In genomic region chr1:8862528-8862927, GRCh38 we compare ENCODE assay signal across 8 cellular contexts. TPM values are rescaled to one million over a fixed set of nuclear protein-coding genes. Genes with fewer than 3 reads are reported as not detected.
DNase-seq lines count a peak whose midpoint lies in the region; ATAC-seq and TF ChIP-seq lines count a peak whose summit lies in the region.

No MANE protein-coding gene starts in this region.

- DNase-seq in NCI-H82 (lab: John Stamatoyannopoulos, UW), result peak; percentile 80
- no peak for DNase-seq in NCI-H82 treated with DMSO at 0.1 percent for 48 hours (lab: John Stamatoyannopoulos, UW; ENCODE audit: unreplicated experiment)
- peak; percentile 55 for DNase-seq in OCI-M1 (lab: John Stamatoyannopoulos, UW)
- no peak for DNase-seq in ascending aorta (ENCODE audit: low spot score in 2 of 2)
- DNase-seq in mesendoderm, result peak; percentile 81
- no peak for DNase-seq in MV-4-11 (lab: John Stamatoyannopoulos, UW)
- DNase-seq in caudate nucleus (lab: John Stamatoyannopoulos, UW), result no peak

- WGBS in mesendoderm (ENCODE audit: extremely low coverage, insufficient coverage, low lambda C conversion rate), result no CpG with 5 or more reads among the region's 4 CpGs

- H3K79me2 ChIP-seq in mesendoderm (ENCODE audit: control insufficient read depth, insufficient read depth, low read length), result no peaks in the 10 kb centered on the region

- no peak overlapping the region for H2AK5ac ChIP-seq in mesendoderm (ENCODE audit: low read length)

- H3K79me1 ChIP-seq in mesendoderm (ENCODE audit: low read length), result peaks cover 17% of the 10 kb centered on the region

- no peak for ATAC-seq in GM21360 (IDR thresholded peaks at IDR 0.05; ENCODE audit: unreplicated experiment)

- H3K4me3 ChIP-seq in ascending aorta (no peak overlapping the region), mesendoderm (ENCODE audit: low read length) (no peak overlapping the region)

- no peak overlapping the region for H3K4me2 ChIP-seq in mesendoderm (ENCODE audit: low read length)

- intact Hi-C loops in ascending aorta (cut with DNase I), result no loop called here

- no peak overlapping the region for H2BK15ac ChIP-seq in mesendoderm (replicated peaks; ENCODE audit: low read depth)

- H3K4ac ChIP-seq in mesendoderm (ENCODE audit: low read depth, low read length), result no peak overlapping the region

- no peak overlapping the region for H2BK120ac ChIP-seq in mesendoderm (ENCODE audit: low read depth, low read length)

- peak in 2 of 3 experiments; percentile 21 to 43 for TF ChIP-seq CTCF in ascending aorta (IDR thresholded peaks at IDR 0.05)

- no peak overlapping the region for H3K18ac ChIP-seq in mesendoderm (ENCODE audit: low read length)

- H3K36me3 ChIP-seq in ascending aorta, result peaks cover 82 to 95% of the 10 kb centered on the region in 2 donors
- peaks cover 65% of the 10 kb centered on the region for H3K36me3 ChIP-seq in mesendoderm (ENCODE audit: control insufficient read depth, insufficient read depth, low read length)

- no peak overlapping the region for H2BK5ac ChIP-seq in mesendoderm (ENCODE audit: low read length)

- H3K56ac ChIP-seq in mesendoderm (ENCODE audit: low read length), result no peak overlapping the region

- no peaks in the 10 kb centered on the region for H3K9me3 ChIP-seq in ascending aorta

- H4K8ac ChIP-seq in mesendoderm (ENCODE audit: low read depth, low read length), result no peak overlapping the region

- no peak overlapping the region for H3K9ac ChIP-seq in mesendoderm (ENCODE audit: low read length)

- H3K4me1 ChIP-seq in ascending aorta (peaks cover 6 to 20% of the 10 kb centered on the region in 2 donors), mesendoderm (ENCODE audit: control insufficient read depth, low read depth, low read length) (no peaks in the 10 kb centered on the region)

- no peaks in the 10 kb centered on the region for H3K27me3 ChIP-seq in ascending aorta
- no peaks in the 10 kb centered on the region for H3K27me3 ChIP-seq in mesendoderm (ENCODE audit: insufficient read depth, low read length, poor library complexity)

- peak overlapping the region in 1 of 2 donors; percentile 19 for H3K27ac ChIP-seq in ascending aorta
- H3K27ac ChIP-seq in mesendoderm (ENCODE audit: low read depth, low read length), result no peak overlapping the region
- H3K27ac ChIP-seq in caudate nucleus (ENCODE audit: low read depth, low read length), result no peak overlapping the region

- no peak overlapping the region for H3K23ac ChIP-seq in mesendoderm (ENCODE audit: low read length)

- H4K5ac ChIP-seq in mesendoderm (ENCODE audit: low read length), result no peak overlapping the region

RNA-seq across cellular contexts. Expression of gene ENO1, which starts 16.0 kb away (rescaled TPM):
- 637 TPM for total RNA-seq in ascending aorta
- polyA plus RNA-seq in mesendoderm (2013, experiment 1 of 2), result 1,324 TPM
- polyA plus RNA-seq in mesendoderm (2013, experiment 2 of 2), result 1,329 TPM

RNA-seq across cellular contexts. Expression of gene RERE, which starts 45.1 kb away (rescaled TPM):
- total RNA-seq in ascending aorta, result 64.6 TPM
- polyA plus RNA-seq in mesendoderm (2013, experiment 1 of 2), result 55.4 TPM
- 60.2 TPM for polyA plus RNA-seq in mesendoderm (2013, experiment 2 of 2)

Comparison
In these comparisons a context has a peak if more than half of its experiments do, and no peak if none do; other contexts are left out.
1. DNase-seq: peak in NCI-H82 (single experiment), OCI-M1 (single experiment) and mesendoderm (single experiment); none in NCI-H82 treated with DMSO at 0.1 percent for 48 hours (single experiment), ascending aorta (0 of 2), MV-4-11 (single experiment) and caudate nucleus (0 of 61).